1 cellular context compared by ENCODE assay signal in the genomic region with DNA sequence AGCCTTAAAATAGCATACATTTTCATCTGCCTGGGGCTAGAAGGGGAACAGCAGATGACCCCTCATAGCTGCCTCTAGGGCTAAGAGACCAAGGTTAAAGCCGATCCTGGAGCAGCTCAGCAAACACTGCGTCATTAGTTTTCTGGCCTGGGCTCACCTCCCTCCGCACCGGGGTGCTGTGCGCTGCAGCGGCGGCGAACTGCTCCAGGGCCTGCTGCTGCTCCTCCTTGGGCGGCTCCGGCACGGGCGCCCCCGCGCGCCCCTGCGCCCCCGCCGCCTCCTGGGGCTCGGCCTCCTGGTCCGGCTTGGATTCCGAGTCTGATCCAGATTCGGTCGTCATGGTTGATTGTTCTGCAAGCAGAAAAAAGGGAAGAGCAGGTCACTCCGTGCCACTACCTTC.
TF ChIP-seq lines count a peak whose summit lies in the region.

No MANE protein-coding gene starts in this region.

TF ChIP-seq in HepG2, 621 proteins besides CTCF, POLR2A, EP300 and RAD21:
- TF ChIP-seq BORCS8-MEF2B (CRISPR knock-in tag; IDR thresholded peaks at IDR 0.05) (no peak), ZNF205 (CRISPR knock-in tag; IDR thresholded peaks at IDR 0.05) (no peak), NFKB2 (CRISPR knock-in tag; IDR thresholded peaks at IDR 0.05; ENCODE audit: borderline replicate concordance) (no peak), FOXA3 (CRISPR knock-in tag; IDR thresholded peaks at IDR 0.05) (no peak), ZNF121 (CRISPR knock-in tag; IDR thresholded peaks at IDR 0.05) (no peak), SMYD3 (CRISPR knock-in tag; IDR thresholded peaks at IDR 0.05) (no peak), RORA (CRISPR knock-in tag; IDR thresholded peaks at IDR 0.05) (no peak), SNRNP70 (IDR thresholded peaks at IDR 0.05; ENCODE audit: low read depth, low read length) (no peak), SRF (IDR thresholded peaks at IDR 0.05; ENCODE audit: low read depth, low read length) (no peak)
